In the genomic region with DNA sequence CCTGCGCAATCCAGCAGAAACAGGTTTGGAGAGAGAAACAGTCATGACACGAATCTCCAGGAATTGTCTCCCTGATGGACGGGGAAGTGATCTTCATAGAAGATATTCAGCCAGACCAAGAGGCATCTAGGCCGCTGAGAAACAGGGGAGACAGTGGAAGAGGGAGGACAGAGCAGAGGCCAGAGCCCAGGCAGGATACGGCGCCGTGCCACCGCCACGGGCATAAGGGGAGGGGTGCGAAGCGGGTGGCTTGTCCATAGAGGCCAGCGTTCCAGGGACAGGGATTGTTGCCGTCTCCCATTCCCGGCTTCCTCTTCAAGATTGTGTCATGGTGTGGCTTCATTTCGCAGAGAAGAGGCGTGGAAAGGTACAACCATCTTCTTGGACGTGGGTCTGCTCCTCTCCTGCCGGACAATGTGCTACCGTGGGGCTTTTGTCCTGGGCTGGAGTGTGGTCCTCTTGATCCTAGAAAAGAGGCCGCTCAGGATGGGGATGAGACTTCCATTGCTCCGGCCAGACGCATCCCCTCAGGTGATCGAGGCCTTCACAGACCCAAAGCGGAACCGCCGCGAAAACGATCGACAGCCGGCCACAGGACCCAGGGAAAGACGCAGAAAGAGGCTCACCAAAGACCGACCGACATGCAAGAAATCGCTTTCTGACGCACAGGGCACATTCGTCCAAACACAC, we compare ENCODE assay signal across 7 cellular contexts.
A peak's percentile ranks its signal among the peaks of the same experiment; 100 is the strongest.
DNase-seq lines count a peak whose midpoint lies in the region; ATAC-seq and TF ChIP-seq lines count a peak whose summit lies in the region.
"Not testable (repeated sequence)": the region's sequence is repeated elsewhere in the genome, so short reads cannot be mapped to it uniquely, and the experiment has no call there.

No MANE protein-coding gene starts in this region.

- H3K27me3 ChIP-seq in CD8-positive, alpha-beta T cell (ENCODE audit: insufficient read depth, low read length); left ventricle myocardium inferior (ENCODE audit: low read depth): not testable (repeated sequence)

- not testable (repeated sequence) for H3K4me1 Mint-ChIP-seq in CD8-positive, alpha-beta T cell (ENCODE audit: low read depth); activated CD4-positive, alpha-beta T cell treated with anti-CD3 and anti-CD28 coated beads, Interleukin-2, amount 10 ng/mL, durations not matched to agents 24 days and 14 days; activated naive CD8-positive, alpha-beta T cell treated with anti-CD3 and anti-CD28 coated beads, Interleukin-2, amount 50 U/mL, for 24 hours; endothelial cell (ENCODE audit: unreplicated experiment); natural killer cell; stimulated activated memory B cell treated with anti-CD40 and anti-IgM and Interleukin-4, amounts not matched to agents 10 μg/mL and 1 μg/mL and 100 μg/mL, for 72 hours

- peak overlapping the region; percentile 37 for H3K4me3 Mint-ChIP-seq in CD8-positive, alpha-beta T cell
- H3K4me3 Mint-ChIP-seq in activated CD4-positive, alpha-beta T cell treated with anti-CD3 and anti-CD28 coated beads, Interleukin-2, amount 10 ng/mL, durations not matched to agents 24 days and 14 days: peak overlapping the region; percentile 74
- peak overlapping the region; percentile 54 for H3K4me3 Mint-ChIP-seq in activated naive CD8-positive, alpha-beta T cell treated with anti-CD3 and anti-CD28 coated beads, Interleukin-2, amount 50 U/mL, for 24 hours
- peak overlapping the region; percentile 21 for H3K4me3 Mint-ChIP-seq in endothelial cell (ENCODE audit: unreplicated experiment)
- peak overlapping the region; percentile 66 for H3K4me3 Mint-ChIP-seq in natural killer cell
- H3K4me3 Mint-ChIP-seq in stimulated activated memory B cell treated with anti-CD40 and anti-IgM and Interleukin-4, amounts not matched to agents 10 μg/mL and 1 μg/mL and 100 μg/mL, for 72 hours: peak overlapping the region; percentile 61

- H3K27ac ChIP-seq in CD8-positive, alpha-beta T cell (ENCODE audit: low read depth, low read length); left ventricle myocardium inferior (replicated peaks): not testable (repeated sequence)

- H3K27ac Mint-ChIP-seq in CD8-positive, alpha-beta T cell; activated CD4-positive, alpha-beta T cell treated with anti-CD3 and anti-CD28 coated beads, Interleukin-2, amount 10 ng/mL, durations not matched to agents 24 days and 14 days; activated naive CD8-positive, alpha-beta T cell treated with anti-CD3 and anti-CD28 coated beads, Interleukin-2, amount 50 U/mL, for 24 hours; endothelial cell (ENCODE audit: unreplicated experiment); natural killer cell; stimulated activated memory B cell treated with anti-CD40 and anti-IgM and Interleukin-4, amounts not matched to agents 10 μg/mL and 1 μg/mL and 100 μg/mL, for 72 hours: not testable (repeated sequence)

- CTCF ChIA-PET in CD8-positive, alpha-beta T cell (lab: Charles Lee): not testable (repeated sequence)

- DNase-seq in CD8-positive, alpha-beta T cell; activated CD4-positive, alpha-beta T cell treated with anti-CD3 and anti-CD28 coated beads, Interleukin-2, amount 10 ng/mL, durations not matched to agents 24 days and 14 days; activated naive CD8-positive, alpha-beta T cell treated with anti-CD3 and anti-CD28 coated beads, Interleukin-2, amount 50 U/mL, for 24 hours; endothelial cell (ENCODE audit: low spot score); left ventricle myocardium inferior; natural killer cell: not testable (repeated sequence)

- H3K4me1 ChIP-seq in CD8-positive, alpha-beta T cell (ENCODE audit: insufficient read depth, low read length); left ventricle myocardium inferior: not testable (repeated sequence)

- H3K9me3 ChIP-seq in CD8-positive, alpha-beta T cell (ENCODE audit: low read length): not testable (repeated sequence)
- H3K9me3 ChIP-seq in left ventricle myocardium inferior (replicated peaks): peaks cover 11% of the 10 kb centered on the region

- not testable (repeated sequence) for H3K27me3 Mint-ChIP-seq in CD8-positive, alpha-beta T cell (ENCODE audit: low read depth); activated CD4-positive, alpha-beta T cell treated with anti-CD3 and anti-CD28 coated beads, Interleukin-2, amount 10 ng/mL, durations not matched to agents 24 days and 14 days; endothelial cell (ENCODE audit: unreplicated experiment)
- H3K27me3 Mint-ChIP-seq in activated naive CD8-positive, alpha-beta T cell treated with anti-CD3 and anti-CD28 coated beads, Interleukin-2, amount 50 U/mL, for 24 hours: peaks cover 19% of the 10 kb centered on the region
- H3K27me3 Mint-ChIP-seq in natural killer cell (ENCODE audit: low read depth in 2 of 2): peaks cover 17 to 24% of the 10 kb centered on the region in 2 donors
- peaks cover 14% of the 10 kb centered on the region for H3K27me3 Mint-ChIP-seq in stimulated activated memory B cell treated with anti-CD40 and anti-IgM and Interleukin-4, amounts not matched to agents 10 μg/mL and 1 μg/mL and 100 μg/mL, for 72 hours

- POLR2A ChIA-PET in CD8-positive, alpha-beta T cell (lab: Charles Lee): not testable (repeated sequence)

- intact Hi-C loops in CD8-positive, alpha-beta T cell (cut with DNase I, micrococcal nuclease); activated CD4-positive, alpha-beta T cell treated with anti-CD3 and anti-CD28 coated beads, Interleukin-2, amount 10 ng/mL, durations not matched to agents 24 days and 14 days (cut with micrococcal nuclease); left ventricle myocardium inferior (cut with micrococcal nuclease); natural killer cell (cut with micrococcal nuclease): not testable (repeated sequence)

- not testable (repeated sequence) for H3K36me3 Mint-ChIP-seq in CD8-positive, alpha-beta T cell; activated CD4-positive, alpha-beta T cell treated with anti-CD3 and anti-CD28 coated beads, Interleukin-2, amount 10 ng/mL, durations not matched to agents 24 days and 14 days (ENCODE audit: low read depth); activated naive CD8-positive, alpha-beta T cell treated with anti-CD3 and anti-CD28 coated beads, Interleukin-2, amount 50 U/mL, for 24 hours (ENCODE audit: low read depth); natural killer cell; stimulated activated memory B cell treated with anti-CD40 and anti-IgM and Interleukin-4, amounts not matched to agents 10 μg/mL and 1 μg/mL and 100 μg/mL, for 72 hours
- peaks cover 13% of the 10 kb centered on the region for H3K36me3 Mint-ChIP-seq in endothelial cell (ENCODE audit: low read depth, unreplicated experiment)

- peak overlapping the region; percentile 52 for H3K4me3 ChIP-seq in CD8-positive, alpha-beta T cell (ENCODE audit: low read depth, low read length)
- H3K4me3 ChIP-seq in left ventricle myocardium inferior: peak overlapping the region; percentile 73

- H3K9me3 Mint-ChIP-seq in CD8-positive, alpha-beta T cell; activated naive CD8-positive, alpha-beta T cell treated with anti-CD3 and anti-CD28 coated beads, Interleukin-2, amount 50 U/mL, for 24 hours; natural killer cell: not testable (repeated sequence)
- H3K9me3 Mint-ChIP-seq in activated CD4-positive, alpha-beta T cell treated with anti-CD3 and anti-CD28 coated beads, Interleukin-2, amount 10 ng/mL, durations not matched to agents 24 days and 14 days: peaks cover 10% of the 10 kb centered on the region
- peaks cover 31% of the 10 kb centered on the region for H3K9me3 Mint-ChIP-seq in endothelial cell (ENCODE audit: unreplicated experiment)
- H3K9me3 Mint-ChIP-seq in stimulated activated memory B cell treated with anti-CD40 and anti-IgM and Interleukin-4, amounts not matched to agents 10 μg/mL and 1 μg/mL and 100 μg/mL, for 72 hours: peaks cover 14% of the 10 kb centered on the region

- not testable (repeated sequence) for ATAC-seq in CD8-positive, alpha-beta T cell; activated naive CD8-positive, alpha-beta T cell treated with anti-CD3 and anti-CD28 coated beads, Interleukin-2, amount 50 U/mL, for 24 hours; natural killer cell; stimulated activated memory B cell treated with anti-CD40 and anti-IgM and Interleukin-4, amounts not matched to agents 10 μg/mL and 1 μg/mL and 100 μg/mL, for 72 hours

- H3K36me3 ChIP-seq in CD8-positive, alpha-beta T cell (ENCODE audit: insufficient read depth, low read length); left ventricle myocardium inferior: not testable (repeated sequence)

- not testable (repeated sequence) for TF ChIP-seq CTCF in CD8-positive, alpha-beta T cell (IDR thresholded peaks at IDR 0.05); endothelial cell (IDR thresholded peaks at IDR 0.05; ENCODE audit: unreplicated experiment); left ventricle myocardium inferior (IDR thresholded peaks at IDR 0.05; ENCODE audit: borderline replicate concordance); natural killer cell (IDR thresholded peaks at IDR 0.05)

Comparison
In these comparisons a context has a peak if more than half of its experiments do, and no peak if none do; other contexts are left out.
1. H3K4me3 Mint-ChIP-seq: peak in every context shown above with its lines; median percentile 74 in activated CD4-positive, alpha-beta T cell treated with anti-CD3 and anti-CD28 coated beads, Interleukin-2, amount 10 ng/mL, durations not matched to agents 24 days and 14 days; 66 in natural killer cell; 61 in stimulated activated memory B cell treated with anti-CD40 and anti-IgM and Interleukin-4, amounts not matched to agents 10 μg/mL and 1 μg/mL and 100 μg/mL, for 72 hours; 54 in activated naive CD8-positive, alpha-beta T cell treated with anti-CD3 and anti-CD28 coated beads, Interleukin-2, amount 50 U/mL, for 24 hours; 37 in CD8-positive, alpha-beta T cell; 21 in endothelial cell.